ENCODE assay signal across 21 cellular contexts in the genomic region with DNA sequence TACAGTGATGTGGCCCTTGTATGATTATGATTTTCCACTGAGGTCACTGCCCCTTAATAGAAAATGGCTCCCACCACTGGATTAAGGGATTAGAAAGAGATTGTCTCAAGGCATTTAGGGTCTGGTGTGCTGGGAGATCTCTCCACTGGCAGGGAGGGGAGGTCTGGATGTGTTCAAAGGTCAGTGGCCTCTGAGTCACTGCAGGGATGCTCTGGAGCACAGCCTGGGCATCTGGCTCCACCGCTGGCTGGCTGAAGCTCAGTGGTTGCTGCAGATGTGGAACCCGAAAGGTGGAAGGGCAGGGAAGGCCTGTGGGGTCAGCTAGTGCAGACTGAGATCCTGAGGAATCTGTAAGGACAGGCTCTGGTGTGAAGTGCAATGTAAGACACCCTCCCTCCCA. TPM values are rescaled to one million over a fixed set of nuclear protein-coding genes. Genes with fewer than 3 reads are reported as not detected.
"Had no signal": no experiment of that assay in that cellular context is flagged by ENCODE, and none has a peak within 500 bp of the region (broad histone marks: within the 10 kb centered on the region; RNA-seq: fewer than 3 reads in every experiment).

No MANE protein-coding gene starts in this region.

- H3K27ac ChIP-seq: brain microvascular endothelial cell, gastrocnemius medialis, heart right ventricle, right atrium auricular region, suprapubic skin had no signal

- H3K9me3 ChIP-seq: gastrocnemius medialis, heart right ventricle, right atrium auricular region, suprapubic skin had no signal

- H3K27me3 ChIP-seq: brain microvascular endothelial cell, gastrocnemius medialis, right atrium auricular region, suprapubic skin had no signal

- ATAC-seq: activated CD8-positive, alpha-beta T cell treated with anti-CD3 and anti-CD28 coated beads for 36 hours; gastrocnemius medialis; heart right ventricle; left colon; natural killer cell treated with Interleukin-12 subunit alpha and Interleukin-12 subunit beta and Interleukin-15 and Interleukin-18, amount 100 ng/mL, for 72 hours; stimulated activated naive CD8-positive, alpha-beta T cell treated with anti-CD3 and anti-CD28 coated beads, Interleukin-15, Interleukin-2, amounts not matched to agents 100 U/mL and 50 U/mL, for 24 hours; T-helper 17 cell had no signal

- DNase-seq: activated B cell treated with CpG ODN at 0.5 μM for 24 hours; activated CD4-positive, alpha-beta T cell treated with anti-CD3 and anti-CD28 coated beads for 48 hours; activated CD8-positive, alpha-beta memory T cell treated with anti-CD3 and anti-CD28 coated beads, Interleukin-2, amount 50 U/mL, for 4 hours; activated CD8-positive, alpha-beta T cell treated with anti-CD3 and anti-CD28 coated beads for 36 hours; activated naive CD8-positive, alpha-beta T cell treated with anti-CD3 and anti-CD28 coated beads, Interleukin-2, amount 10 ng/mL, durations not matched to agents 7 days and 5 days; activated T-cell treated with anti-CD3 and anti-CD28 coated beads, Interleukin-2, amount 50 U/mL, for 48 hours; anterior cingulate cortex; brain microvascular endothelial cell; effector memory CD4-positive, alpha-beta T cell; gastrocnemius medialis; heart right ventricle; left colon; mammary epithelial cell; nucleus accumbens; stimulated activated naive CD8-positive, alpha-beta T cell treated with anti-CD3 and anti-CD28 coated beads, Interleukin-15, Interleukin-2, amounts not matched to agents 100 U/mL and 50 U/mL, for 24 hours; T-helper 17 cell had no signal

- H3K4me3 ChIP-seq: gastrocnemius medialis, heart right ventricle, right atrium auricular region, suprapubic skin had no signal

- H3K36me3 ChIP-seq: brain microvascular endothelial cell, gastrocnemius medialis, heart right ventricle, right atrium auricular region, suprapubic skin had no signal

- FAIRE-seq: TTC549 had no signal

RNA-seq across cellular contexts. Expression of gene CHI3L1, which starts 18.3 kb away (rescaled TPM):
- total RNA-seq: activated CD8-positive, alpha-beta T cell treated with anti-CD3 and anti-CD28 coated beads for 36 hours; T-helper 17 cell had no signal

RNA-seq across cellular contexts. Expression of gene CHIT1, which starts 24.7 kb away (rescaled TPM):
- total RNA-seq: right atrium auricular region had no signal
- polyA plus RNA-seq: heart right ventricle, mammary epithelial cell had no signal

RNA-seq across cellular contexts. Expression of gene MYBPH, which starts 29.1 kb away (rescaled TPM):
- total RNA-seq: activated B cell treated with CpG ODN at 0.5 μM for 24 hours; activated CD8-positive, alpha-beta T cell treated with anti-CD3 and anti-CD28 coated beads for 36 hours; activated naive CD8-positive, alpha-beta T cell treated with anti-CD3 and anti-CD28 coated beads, Interleukin-2, amount 10 ng/mL, durations not matched to agents 7 days and 5 days; heart right ventricle; left colon; mammary epithelial cell; mucosa of gallbladder; natural killer cell treated with Interleukin-12 subunit alpha and Interleukin-12 subunit beta and Interleukin-15 and Interleukin-18, amount 100 ng/mL, for 72 hours; right atrium auricular region; T-helper 17 cell had no signal
- polyA plus RNA-seq: heart right ventricle, mammary epithelial cell had no signal
